9 cellular contexts compared by ENCODE assay signal in the genomic region with DNA sequence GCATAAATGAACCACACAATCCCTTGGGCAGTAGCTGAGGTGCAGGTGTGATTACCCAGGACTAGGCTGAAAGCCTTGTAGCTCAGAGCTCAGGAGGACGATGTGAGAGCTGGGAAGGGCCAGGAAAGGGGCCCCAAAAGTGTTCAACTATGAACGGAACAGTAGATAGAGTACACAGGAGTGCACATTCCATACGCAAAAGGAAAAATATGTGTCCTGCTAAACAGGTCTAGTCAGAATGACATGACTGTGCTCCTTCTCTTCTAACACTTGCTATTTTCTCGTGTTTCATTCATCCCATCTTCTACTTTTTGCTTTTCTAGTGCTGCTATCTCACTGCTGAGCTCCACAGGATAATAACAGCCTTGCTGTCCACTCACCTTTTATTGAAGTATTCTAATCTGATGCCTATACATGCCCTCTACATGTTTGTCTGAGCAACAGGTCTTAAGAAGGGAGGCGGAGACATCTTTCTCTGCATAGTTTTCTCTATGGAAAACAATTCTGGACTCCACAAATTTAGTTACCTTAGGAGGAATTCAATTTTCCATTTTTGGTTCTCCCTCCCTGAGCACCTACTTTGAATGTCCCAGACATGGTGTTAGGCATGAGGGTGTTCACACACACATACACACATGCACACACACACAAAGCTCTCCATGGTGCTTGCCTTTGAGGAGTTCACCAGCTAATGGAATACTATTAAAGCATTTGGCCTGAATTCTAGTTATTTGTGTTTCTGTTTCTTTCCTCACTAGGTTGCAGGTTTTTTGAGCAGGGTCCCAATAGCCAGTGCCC. TPM values are rescaled to one million over a fixed set of nuclear protein-coding genes. Genes with fewer than 3 reads are reported as not detected.
DNase-seq lines count a peak whose midpoint lies in the region; ATAC-seq and TF ChIP-seq lines count a peak whose summit lies in the region.
"Had no signal": no experiment of that assay in that cellular context is flagged by ENCODE, and none has a peak within 500 bp of the region (broad histone marks: within the 10 kb centered on the region; RNA-seq: fewer than 3 reads in every experiment).

No MANE protein-coding gene starts in this region.

- no peak for TF ChIP-seq CTCF in thoracic aorta (IDR thresholded peaks at IDR 0.05)

- no peaks in the 10 kb centered on the region for H3K27me3 ChIP-seq in thoracic aorta (replicated peaks; ENCODE audit: insufficient read depth)

- no peak overlapping the region for H3K4me3 ChIP-seq in thoracic aorta

- POLR2A ChIA-PET in activated naive CD8-positive, alpha-beta T cell treated with anti-CD3 and anti-CD28 coated beads, Interleukin-2, amount 10 ng/mL, durations not matched to agents 7 days and 5 days (lab: Charles Lee), result interaction anchor here (1.2 kb wide), 1 partner anchor 15 kb away, joined by 3 read pairs; no protein-coding TSS in a partner anchor

- no peaks in the 10 kb centered on the region for H3K27me3 Mint-ChIP-seq in activated T-cell treated with anti-CD3 and anti-CD28 coated beads, Interleukin-2, amount 50 U/mL, for 4 hours (ENCODE audit: low read depth)
- H3K27me3 Mint-ChIP-seq in activated naive CD8-positive, alpha-beta T cell treated with anti-CD3 and anti-CD28 coated beads, Interleukin-2, amount 10 ng/mL, durations not matched to agents 7 days and 5 days, result no peaks in the 10 kb centered on the region
- H3K27me3 Mint-ChIP-seq in immature natural killer cell (ENCODE audit: low read depth in 3 of 3), result peaks cover 0 to 10% (median 5%) of the 10 kb centered on the region in 3 donors

- H3K4me1 Mint-ChIP-seq in activated T-cell treated with anti-CD3 and anti-CD28 coated beads, Interleukin-2, amount 50 U/mL, for 4 hours (ENCODE audit: low read depth), result peaks cover 71% of the 10 kb centered on the region
- H3K4me1 Mint-ChIP-seq in activated naive CD8-positive, alpha-beta T cell treated with anti-CD3 and anti-CD28 coated beads, Interleukin-2, amount 10 ng/mL, durations not matched to agents 7 days and 5 days, result peaks cover 62% of the 10 kb centered on the region
- peaks cover 45 to 64% of the 10 kb centered on the region in 2 donors for H3K4me1 Mint-ChIP-seq in immature natural killer cell

- H3K27ac ChIP-seq in thoracic aorta, result peak overlapping the region; percentile 26 to 80
- H3K27ac ChIP-seq: parathyroid adenoma had no signal

- peaks cover 6% of the 10 kb centered on the region for H3K36me3 ChIP-seq in thoracic aorta

- H3K9me3 Mint-ChIP-seq in activated T-cell treated with anti-CD3 and anti-CD28 coated beads, Interleukin-2, amount 50 U/mL, for 4 hours, result no peaks in the 10 kb centered on the region
- H3K9me3 Mint-ChIP-seq in activated naive CD8-positive, alpha-beta T cell treated with anti-CD3 and anti-CD28 coated beads, Interleukin-2, amount 10 ng/mL, durations not matched to agents 7 days and 5 days, result no peaks in the 10 kb centered on the region
- H3K9me3 Mint-ChIP-seq in immature natural killer cell, result no peaks in the 10 kb centered on the region

- peak overlapping the region; percentile 37 for H3K4me3 Mint-ChIP-seq in activated T-cell treated with anti-CD3 and anti-CD28 coated beads, Interleukin-2, amount 50 U/mL, for 4 hours
- peak overlapping the region; percentile 57 for H3K4me3 Mint-ChIP-seq in activated naive CD8-positive, alpha-beta T cell treated with anti-CD3 and anti-CD28 coated beads, Interleukin-2, amount 10 ng/mL, durations not matched to agents 7 days and 5 days
- H3K4me3 Mint-ChIP-seq in immature natural killer cell, result no peak overlapping the region

- H3K4me1 ChIP-seq in thoracic aorta (ENCODE audit: control insufficient read depth in 1 of 2, low read depth in 2 of 2), result peaks cover 49 to 66% of the 10 kb centered on the region in 2 donors

- H3K36me3 Mint-ChIP-seq in activated T-cell treated with anti-CD3 and anti-CD28 coated beads, Interleukin-2, amount 50 U/mL, for 4 hours (ENCODE audit: insufficient read depth), result peaks cover 16% of the 10 kb centered on the region
- peaks cover 49% of the 10 kb centered on the region for H3K36me3 Mint-ChIP-seq in activated naive CD8-positive, alpha-beta T cell treated with anti-CD3 and anti-CD28 coated beads, Interleukin-2, amount 10 ng/mL, durations not matched to agents 7 days and 5 days
- peaks cover 0 to 3% (median 0%) of the 10 kb centered on the region in 3 donors for H3K36me3 Mint-ChIP-seq in immature natural killer cell

- ATAC-seq in activated T-cell treated with anti-CD3 and anti-CD28 coated beads, Interleukin-2, amount 50 U/mL, for 4 hours, result no peak
- ATAC-seq in activated naive CD8-positive, alpha-beta T cell treated with anti-CD3 and anti-CD28 coated beads, Interleukin-2, amount 10 ng/mL, durations not matched to agents 7 days and 5 days (ENCODE audit: low read depth), result no peak
- ATAC-seq in thoracic aorta (ENCODE audit: insufficient number of reproducible peaks, low FRiP score, low read depth) (no peak), GM21390 (IDR thresholded peaks at IDR 0.05; ENCODE audit: unreplicated experiment) (no peak), HG03354 (IDR thresholded peaks at IDR 0.05; ENCODE audit: poor library complexity, severe bottlenecking, unreplicated experiment) (no peak)

- DNase-seq in activated T-cell treated with anti-CD3 and anti-CD28 coated beads, Interleukin-2, amount 50 U/mL, for 4 hours, result no peak
- no peak for DNase-seq in activated T-cell treated with anti-CD3 and anti-CD28 coated beads, Interleukin-2, amount 50 U/mL, for 48 hours
- no peak for DNase-seq in activated naive CD8-positive, alpha-beta T cell treated with anti-CD3 and anti-CD28 coated beads, Interleukin-2, amount 10 ng/mL, durations not matched to agents 7 days and 5 days
- DNase-seq in immature natural killer cell, result no peak
- DNase-seq in thoracic aorta (ENCODE audit: low spot score), result no peak
- no peak for DNase-seq in T-helper 9 cell

- H3K27ac Mint-ChIP-seq in activated naive CD8-positive, alpha-beta T cell treated with anti-CD3 and anti-CD28 coated beads, Interleukin-2, amount 10 ng/mL, durations not matched to agents 7 days and 5 days, result peak overlapping the region; percentile 21
- peak overlapping the region; percentile 2 to 77 (median 38) for H3K27ac Mint-ChIP-seq in immature natural killer cell

- no peaks in the 10 kb centered on the region for H3K9me3 ChIP-seq in thoracic aorta

RNA-seq across cellular contexts. Expression of gene S100A10, which starts 3.4 kb away (rescaled TPM):
- 100 to 1,000 TPM in 2 of 3 donors, 10 to 100 TPM in 1; 92.6 to 113 (median 106) TPM for total RNA-seq in activated T-cell treated with anti-CD3 and anti-CD28 coated beads, Interleukin-2, amount 50 U/mL, for 4 hours
- 100 to 1,000 TPM; 529 to 544 TPM for total RNA-seq in activated naive CD8-positive, alpha-beta T cell treated with anti-CD3 and anti-CD28 coated beads, Interleukin-2, amount 10 ng/mL, durations not matched to agents 7 days and 5 days
- polyA plus RNA-seq in immature natural killer cell, result 100 to 1,000 TPM; 445 to 680 (median 567) TPM
- total RNA-seq in thoracic aorta, result 100 to 1,000 TPM in 1 of 2 donors, 10 to 100 TPM in 1; 47.0 to 107 TPM

RNA-seq across cellular contexts. Expression of gene S100A11, which starts 46.5 kb away (rescaled TPM):
- total RNA-seq in activated T-cell treated with anti-CD3 and anti-CD28 coated beads, Interleukin-2, amount 50 U/mL, for 4 hours, result 100 to 1,000 TPM in 2 of 3 donors, 10 to 100 TPM in 1; 89.0 to 139 (median 121) TPM
- 100 to 1,000 TPM; 241 to 262 TPM for total RNA-seq in activated naive CD8-positive, alpha-beta T cell treated with anti-CD3 and anti-CD28 coated beads, Interleukin-2, amount 10 ng/mL, durations not matched to agents 7 days and 5 days
- 100 to 1,000 TPM; 331 to 469 (median 429) TPM for polyA plus RNA-seq in immature natural killer cell
- total RNA-seq in thoracic aorta, result 100 to 1,000 TPM; 196 to 210 TPM

Comparison
In these comparisons a context has a peak if more than half of its experiments do, and no peak if none do; other contexts are left out.
1. H3K4me3 Mint-ChIP-seq: peak in activated T-cell treated with anti-CD3 and anti-CD28 coated beads, Interleukin-2, amount 50 U/mL, for 4 hours (single experiment) and activated naive CD8-positive, alpha-beta T cell treated with anti-CD3 and anti-CD28 coated beads, Interleukin-2, amount 10 ng/mL, durations not matched to agents 7 days and 5 days (single experiment); none in immature natural killer cell (0 of 5).
2. RNA of gene S100A10, which starts 3.4 kb away (total RNA-seq): 529 to 544 TPM in activated naive CD8-positive, alpha-beta T cell treated with anti-CD3 and anti-CD28 coated beads, Interleukin-2, amount 10 ng/mL, durations not matched to agents 7 days and 5 days; 47.0 to 107 TPM in thoracic aorta and 92.6 to 113 TPM in activated T-cell treated with anti-CD3 and anti-CD28 coated beads, Interleukin-2, amount 50 U/mL, for 4 hours; every median in the first group is over 4 times any median in the second.